In genomic region chr4:99087887-99088484, GRCh38 we compare ENCODE assay signal across 8 cellular contexts. TPM values are rescaled to one million over a fixed set of nuclear protein-coding genes. Genes with fewer than 3 reads are reported as not detected.
A peak's percentile ranks its signal among the peaks of the same experiment; 100 is the strongest.
DNase-seq lines count a peak whose midpoint lies in the region; ATAC-seq and TF ChIP-seq lines count a peak whose summit lies in the region.

No MANE protein-coding gene starts in this region.

- no peak overlapping the region for H2BK120ac ChIP-seq in trophoblast cell (ENCODE audit: insufficient read depth, low read length, poor library complexity)

- H3K9me3 ChIP-seq in ascending aorta (peaks cover 0 to 15% of the 10 kb centered on the region in 2 donors), trophoblast cell (ENCODE audit: insufficient read depth, low read depth, low read length) (no peaks in the 10 kb centered on the region)

- no peak for TF ChIP-seq CTCF in C4-2B (conservative IDR thresholded peaks at IDR 0.05)
- TF ChIP-seq CTCF in ascending aorta (IDR thresholded peaks at IDR 0.05) = no peak

- H2BK5ac ChIP-seq in trophoblast cell (ENCODE audit: low read depth, low read length, poor library complexity) = peak overlapping the region; percentile 37

- H3K4me2 ChIP-seq in trophoblast cell (ENCODE audit: low read length) = peak overlapping the region; percentile 83

- peak overlapping the region; percentile 42 for H4K8ac ChIP-seq in trophoblast cell (ENCODE audit: low read depth, low read length)

- peak overlapping the region; percentile 3 for H4K12ac ChIP-seq in trophoblast cell (ENCODE audit: low read depth, low read length)

- peak overlapping the region; percentile 44 for H4K91ac ChIP-seq in trophoblast cell (ENCODE audit: low read depth, low read length)

- peak overlapping the region; percentile 12 for H3K18ac ChIP-seq in trophoblast cell (ENCODE audit: low read length)

- H3K4me1 ChIP-seq in ascending aorta = peaks cover 0 to 17% of the 10 kb centered on the region in 2 donors
- H3K4me1 ChIP-seq in trophoblast cell (ENCODE audit: control insufficient read depth in 1 of 2, insufficient read depth in 2 of 2, low read length in 2 of 2) = peaks cover 0 to 10% of the 10 kb centered on the region in 2 experiments

- H2AK5ac ChIP-seq in trophoblast cell (ENCODE audit: low read length) = no peak overlapping the region

- peak overlapping the region; percentile 1 for H2AFZ ChIP-seq in trophoblast cell (ENCODE audit: insufficient read depth, low read length, poor library complexity)

- peak overlapping the region; percentile 97 for H3K9ac ChIP-seq in trophoblast cell (ENCODE audit: low read length)

- H3K36me3 ChIP-seq in ascending aorta (peaks cover 13 to 26% of the 10 kb centered on the region in 2 donors), trophoblast cell (ENCODE audit: control insufficient read depth in 1 of 2, insufficient read depth in 2 of 2, low read length in 2 of 2) (peaks cover 8 to 10% of the 10 kb centered on the region in 2 experiments)

- H3K79me1 ChIP-seq in trophoblast cell (ENCODE audit: low read length) = peaks cover 16% of the 10 kb centered on the region

- H3K4me3 ChIP-seq in ascending aorta = peak overlapping the region; percentile 87 to 95
- H3K4me3 ChIP-seq in trophoblast cell (ENCODE audit: low read depth, low read length) = peak overlapping the region; percentile 92

- peak overlapping the region; percentile 100 for H3K4ac ChIP-seq in trophoblast cell (ENCODE audit: low read depth, low read length)

- peaks cover 21% of the 10 kb centered on the region for H3K79me2 ChIP-seq in trophoblast cell (ENCODE audit: control insufficient read depth, insufficient read depth, low read length, poor library complexity)

- intact Hi-C loops in ascending aorta (cut with DNase I) = loop anchor here (2.0 to 10.0 kb wide), 3 partner anchors 27 to 317 kb away; no protein-coding TSS in a partner anchor
- intact Hi-C loops in left ventricle myocardium superior (cut with micrococcal nuclease) = no loop called here

- no peak overlapping the region for H2BK12ac ChIP-seq in trophoblast cell (ENCODE audit: low read length)

- ATAC-seq in GM18858 (IDR thresholded peaks at IDR 0.05; ENCODE audit: unreplicated experiment) (peak; percentile 19), HG03045 (IDR thresholded peaks at IDR 0.05; ENCODE audit: unreplicated experiment) (peak; percentile 19), left ventricle myocardium superior (peak; percentile 81)

- no CpG with 5 or more reads among the region's 18 CpGs for WGBS in trophoblast cell (ENCODE audit: extremely low coverage, insufficient coverage, insufficient read length)

- peak overlapping the region; percentile 80 for H3K27ac ChIP-seq in C4-2B
- peak overlapping the region; percentile 97 to 98 for H3K27ac ChIP-seq in ascending aorta
- H3K27ac ChIP-seq in trophoblast cell (ENCODE audit: low read depth, low read length) = peak overlapping the region; percentile 76

- H3K27me3 ChIP-seq in ascending aorta (no peaks in the 10 kb centered on the region), trophoblast cell (ENCODE audit: insufficient read depth, low read length) (no peaks in the 10 kb centered on the region)

- no peak overlapping the region for H3K23ac ChIP-seq in trophoblast cell (ENCODE audit: low read length)

- DNase-seq in NCI-H748 treated with DMSO at 0.1 percent for 48 hours (lab: John Stamatoyannopoulos, UW) (peak; percentile 42), ascending aorta (ENCODE audit: low spot score in 2 of 2) (peak; percentile 48 to 88), left ventricle myocardium superior (peak; percentile 72), trophoblast cell (peak; percentile 51 to 71)
- no peak for DNase-seq in activated effector memory CD4-positive, alpha-beta T cell treated with anti-CD3 and anti-CD28 coated beads, Interleukin-2, amount 50 U/mL, for 16 hours

- no peak overlapping the region for H3K14ac ChIP-seq in trophoblast cell (ENCODE audit: low read length)

RNA-seq across cellular contexts. Expression of gene ADH5, which starts 0.6 kb away (rescaled TPM):
- 93.4 TPM for total RNA-seq in ascending aorta
- total RNA-seq in left ventricle myocardium superior = 202 TPM
- 129 and 132 TPM in 2 replicates for polyA plus RNA-seq in trophoblast cell (2013)

RNA-seq across cellular contexts. Expression of gene ADH4, which starts 56.1 kb away (rescaled TPM):
- total RNA-seq in ascending aorta (0.96 TPM), left ventricle myocardium superior (not detected)
- 0.05 TPM in 1 of 2 replicates, not detected in the other for polyA plus RNA-seq in trophoblast cell (2013)

Comparison
In these comparisons a context has a peak if more than half of its experiments do, and no peak if none do; other contexts are left out.
1. ATAC-seq: peak in every context shown above with its lines; median percentile 81 in left ventricle myocardium superior; 19 in GM18858; 19 in HG03045.